In genomic region chr3:142889263-142890014, GRCh38 we compare ENCODE assay signal across 8 cellular contexts. TPM values are rescaled to one million over a fixed set of nuclear protein-coding genes. Genes with fewer than 3 reads are reported as not detected.
DNase-seq lines count a peak whose midpoint lies in the region; ATAC-seq and TF ChIP-seq lines count a peak whose summit lies in the region.

No MANE protein-coding gene starts in this region.

- H3K4me3 Mint-ChIP-seq in naive thymus-derived CD4-positive, alpha-beta T cell = peak overlapping the region; percentile 46 to 87 (median 72)

- no peak overlapping the region for H3K27ac ChIP-seq in ACC112 (ENCODE audit: low read depth, low read length)
- no peak overlapping the region for H3K27ac ChIP-seq in HUES48 (ENCODE audit: low read depth, low read length)
- peak overlapping the region; percentile 57 to 88 for H3K27ac ChIP-seq in coronary artery
- H3K27ac ChIP-seq in naive thymus-derived CD4-positive, alpha-beta T cell (ENCODE audit: low read depth, low read length) = no peak overlapping the region

- no peaks in the 10 kb centered on the region for H3K36me3 Mint-ChIP-seq in naive thymus-derived CD4-positive, alpha-beta T cell

- no peak for TF ChIP-seq CTCF in coronary artery (IDR thresholded peaks at IDR 0.05)

- H3K4me3 ChIP-seq in ACC112 (ENCODE audit: low read depth, low read length) (peak overlapping the region; percentile 87), HUES48 (ENCODE audit: low read depth, low read length) (peak overlapping the region; percentile 66), coronary artery (peak overlapping the region; percentile 84)
- no peak overlapping the region for H3K4me3 ChIP-seq in naive thymus-derived CD4-positive, alpha-beta T cell (ENCODE audit: low read length)

- H3K9ac ChIP-seq in HUES48 (ENCODE audit: low read depth, low read length) = peak overlapping the region; percentile 72; the same call in 1 of the 2 replicates

- POLR2A ChIA-PET in naive thymus-derived CD4-positive, alpha-beta T cell (lab: Charles Lee) = no interaction called here

- peaks cover 15% of the 10 kb centered on the region for H3K79me2 ChIP-seq in ACC112 (ENCODE audit: control insufficient read depth, insufficient read depth, low read length, unreplicated experiment)

- peaks cover 37 to 62% (median 57%) of the 10 kb centered on the region in 5 donors for H3K27me3 Mint-ChIP-seq in naive thymus-derived CD4-positive, alpha-beta T cell

- peaks cover 0 to 2% (median 0%) of the 10 kb centered on the region in 11 donors for H3K9me3 Mint-ChIP-seq in naive thymus-derived CD4-positive, alpha-beta T cell

- peaks cover 0 to 12% (median 11%) of the 10 kb centered on the region in 7 donors for H3K4me1 Mint-ChIP-seq in naive thymus-derived CD4-positive, alpha-beta T cell

- no peak overlapping the region for H3K27ac Mint-ChIP-seq in naive thymus-derived CD4-positive, alpha-beta T cell

- CTCF ChIA-PET in naive thymus-derived CD4-positive, alpha-beta T cell (lab: Charles Lee) = no interaction called here

- H3K27me3 ChIP-seq in ACC112 (ENCODE audit: insufficient read depth, low read length) (no peaks in the 10 kb centered on the region), HUES48 (ENCODE audit: control insufficient read depth, insufficient read depth, low read length) (peaks cover 17% of the 10 kb centered on the region)
- H3K27me3 ChIP-seq in naive thymus-derived CD4-positive, alpha-beta T cell (ENCODE audit: control insufficient read depth in 2 of 2, insufficient read depth in 2 of 2, low read length in 2 of 2) = no peaks in the 10 kb centered on the region

- H3K9me3 ChIP-seq in HUES48 (ENCODE audit: control insufficient read depth, insufficient read depth, low read length) = no peaks in the 10 kb centered on the region
- no peaks in the 10 kb centered on the region for H3K9me3 ChIP-seq in naive thymus-derived CD4-positive, alpha-beta T cell (ENCODE audit: control insufficient read depth in 2 of 3, low read length in 3 of 3)

- H2AFZ ChIP-seq in ACC112 (ENCODE audit: low read length, unreplicated experiment) = peak overlapping the region; percentile 88

- intact Hi-C loops in naive thymus-derived CD4-positive, alpha-beta T cell (cut with micrococcal nuclease) = no loop called here

- ATAC-seq in naive thymus-derived CD4-positive, alpha-beta T cell = no peak
- no peak for ATAC-seq in HG03342 (IDR thresholded peaks at IDR 0.05; ENCODE audit: unreplicated experiment)
- ATAC-seq in HG02763 (IDR thresholded peaks at IDR 0.05; ENCODE audit: unreplicated experiment) = no peak
- ATAC-seq in GM21360 (IDR thresholded peaks at IDR 0.05; ENCODE audit: unreplicated experiment) = no peak

- DNase-seq in coronary artery (ENCODE audit: low spot score) (no peak), NCI-H1092 treated with DMSO at 0.1 percent for 48 hours (lab: John Stamatoyannopoulos, UW) (no peak)
- no peak for DNase-seq in naive thymus-derived CD4-positive, alpha-beta T cell

- H3K4me1 ChIP-seq in ACC112 (ENCODE audit: control insufficient read depth, insufficient read depth, low read length, unreplicated experiment) (peaks cover 13% of the 10 kb centered on the region), HUES48 (ENCODE audit: control insufficient read depth, insufficient read depth, low read length) (peaks cover 9% of the 10 kb centered on the region; the same call in 1 of the 2 replicates)
- H3K4me1 ChIP-seq in naive thymus-derived CD4-positive, alpha-beta T cell (ENCODE audit: control insufficient read depth in 2 of 2, insufficient read depth in 2 of 2, low read length in 2 of 2) = no peaks in the 10 kb centered on the region

- H3K36me3 ChIP-seq in ACC112 (ENCODE audit: insufficient read depth, low read length) (no peaks in the 10 kb centered on the region; the same call in 1 of the 2 replicates), HUES48 (ENCODE audit: control insufficient read depth, insufficient read depth, low read length) (no peaks in the 10 kb centered on the region)
- H3K36me3 ChIP-seq in naive thymus-derived CD4-positive, alpha-beta T cell (ENCODE audit: control insufficient read depth in 2 of 3, insufficient read depth in 3 of 3, low read length in 3 of 3) = no peaks in the 10 kb centered on the region

RNA-seq across cellular contexts. Expression of gene PCOLCE2, which starts 0.6 kb away (rescaled TPM):
- total RNA-seq in naive thymus-derived CD4-positive, alpha-beta T cell = not detected
- polyA plus RNA-seq in naive thymus-derived CD4-positive, alpha-beta T cell = not detected

Comparison
In these comparisons a context has a peak if more than half of its experiments do, and no peak if none do; other contexts are left out.
1. H3K27ac ChIP-seq: peak in coronary artery (2 of 2); none in ACC112 (single experiment), HUES48 (single experiment) and naive thymus-derived CD4-positive, alpha-beta T cell (single experiment).